ENCODE assay signal across 28 cellular contexts in genomic region chr21:42633858-42634257, GRCh38.
"Had no signal": no experiment of that assay in that cellular context is flagged by ENCODE, and none has a peak within 500 bp of the region (broad histone marks: within the 10 kb centered on the region; RNA-seq: fewer than 3 reads in every experiment).

No MANE protein-coding gene starts in this region.

- H3K27me3 ChIP-seq: upper lobe of left lung had no signal

- ATAC-seq: activated CD4-positive, CD25-positive, alpha-beta regulatory T cell treated with anti-CD3 and anti-CD28 coated beads, Interleukin-2, amount 50 U/mL, for 24 hours; left cardiac atrium; naive thymus-derived CD8-positive, alpha-beta T cell; stimulated activated effector memory CD8-positive, alpha-beta T cell treated with anti-CD3 and anti-CD28 coated beads, Interleukin-12 subunit alpha, Interleukin-12 subunit beta, amount 100 ng/mL, for 72 hours had no signal

- H3K27ac Mint-ChIP-seq: activated naive CD4-positive, alpha-beta T cell treated with anti-CD3 and anti-CD28 coated beads, Interleukin-2, amount 50 U/mL, for 24 hours; activated T-helper 1 cell treated with anti-CD3 and anti-CD28 coated beads, Interleukin-12 subunit alpha, Interleukin-12 subunit beta, Interleukin-2, Interleukin-4 antibody, amounts not matched to agents 30 ng/mL and 10 ng/mL and 1 ng/mL, durations not matched to agents 14 hours and 24 hours and 36 hours; naive thymus-derived CD8-positive, alpha-beta T cell; neural progenitor cell; stimulated activated effector memory CD8-positive, alpha-beta T cell treated with anti-CD3 and anti-CD28 coated beads, Interleukin-12 subunit alpha, Interleukin-12 subunit beta, amount 100 ng/mL, for 72 hours; stimulated activated naive CD8-positive, alpha-beta T cell treated with anti-CD3 and anti-CD28 coated beads, Interleukin-15, Interleukin-2, amounts not matched to agents 100 ng/mL and 50 ng/mL, for 24 hours had no signal

- H3K9me3 ChIP-seq: esophagus squamous epithelium, upper lobe of left lung had no signal

- H3K4me3 ChIP-seq: esophagus squamous epithelium, neural progenitor cell, skin epidermis, upper lobe of left lung had no signal

- H3K27me3 Mint-ChIP-seq: activated naive CD4-positive, alpha-beta T cell treated with anti-CD3 and anti-CD28 coated beads, Interleukin-2, amount 50 U/mL, for 24 hours; naive thymus-derived CD8-positive, alpha-beta T cell; stimulated activated naive CD8-positive, alpha-beta T cell treated with anti-CD3 and anti-CD28 coated beads, Interleukin-15, Interleukin-2, amounts not matched to agents 100 ng/mL and 50 ng/mL, for 24 hours had no signal

- FAIRE-seq: colon, endometrium, islet of Langerhans, TTC549 had no signal

- H3K9me3 Mint-ChIP-seq: activated naive CD4-positive, alpha-beta T cell treated with anti-CD3 and anti-CD28 coated beads, Interleukin-2, amount 50 U/mL, for 24 hours; activated T-helper 1 cell treated with anti-CD3 and anti-CD28 coated beads, Interleukin-12 subunit alpha, Interleukin-12 subunit beta, Interleukin-2, Interleukin-4 antibody, amounts not matched to agents 30 ng/mL and 10 ng/mL and 1 ng/mL, durations not matched to agents 14 hours and 24 hours and 36 hours; naive thymus-derived CD8-positive, alpha-beta T cell; neural progenitor cell; stimulated activated effector memory CD8-positive, alpha-beta T cell treated with anti-CD3 and anti-CD28 coated beads, Interleukin-12 subunit alpha, Interleukin-12 subunit beta, amount 100 ng/mL, for 72 hours; stimulated activated naive CD8-positive, alpha-beta T cell treated with anti-CD3 and anti-CD28 coated beads, Interleukin-15, Interleukin-2, amounts not matched to agents 100 ng/mL and 50 ng/mL, for 24 hours had no signal

- H3K36me3 ChIP-seq: esophagus squamous epithelium, neural progenitor cell, upper lobe of left lung had no signal

- H3K27ac ChIP-seq: epithelial cell of prostate, esophagus squamous epithelium, neural progenitor cell, skin epidermis, upper lobe of left lung, VCaP had no signal

- H3K36me3 Mint-ChIP-seq: activated naive CD4-positive, alpha-beta T cell treated with anti-CD3 and anti-CD28 coated beads, Interleukin-2, amount 50 U/mL, for 24 hours; naive thymus-derived CD8-positive, alpha-beta T cell; stimulated activated effector memory CD8-positive, alpha-beta T cell treated with anti-CD3 and anti-CD28 coated beads, Interleukin-12 subunit alpha, Interleukin-12 subunit beta, amount 100 ng/mL, for 72 hours had no signal

- H3K4me1 Mint-ChIP-seq: activated naive CD4-positive, alpha-beta T cell treated with anti-CD3 and anti-CD28 coated beads, Interleukin-2, amount 50 U/mL, for 24 hours; stimulated activated effector memory CD8-positive, alpha-beta T cell treated with anti-CD3 and anti-CD28 coated beads, Interleukin-12 subunit alpha, Interleukin-12 subunit beta, amount 100 ng/mL, for 72 hours had no signal

- H3K4me3 Mint-ChIP-seq: activated naive CD4-positive, alpha-beta T cell treated with anti-CD3 and anti-CD28 coated beads, Interleukin-2, amount 50 U/mL, for 24 hours; activated T-helper 1 cell treated with anti-CD3 and anti-CD28 coated beads, Interleukin-12 subunit alpha, Interleukin-12 subunit beta, Interleukin-2, Interleukin-4 antibody, amounts not matched to agents 30 ng/mL and 10 ng/mL and 1 ng/mL, durations not matched to agents 14 hours and 24 hours and 36 hours; naive thymus-derived CD8-positive, alpha-beta T cell; neural progenitor cell; stimulated activated effector memory CD8-positive, alpha-beta T cell treated with anti-CD3 and anti-CD28 coated beads, Interleukin-12 subunit alpha, Interleukin-12 subunit beta, amount 100 ng/mL, for 72 hours; stimulated activated naive CD8-positive, alpha-beta T cell treated with anti-CD3 and anti-CD28 coated beads, Interleukin-15, Interleukin-2, amounts not matched to agents 100 ng/mL and 50 ng/mL, for 24 hours had no signal

- H3K9ac ChIP-seq: neural progenitor cell had no signal

- DNase-seq: activated CD4-positive, alpha-beta T cell treated with anti-CD3 and anti-CD28 coated beads for 48 hours; activated CD4-positive, alpha-beta T cell treated with anti-CD3 and anti-CD28 coated beads, Interleukin-2, amount 50 U/mL, for 48 hours; activated CD8-positive, alpha-beta memory T cell treated with anti-CD3 and anti-CD28 coated beads, Interleukin-2, amount 50 U/mL, for 4 hours; activated T-cell treated with anti-CD3 and anti-CD28 coated beads, Interleukin-2, amount 50 U/mL, for 1 hour; anterior cingulate cortex; dermis blood vessel endothelial cell; effector CD4-positive, alpha-beta T cell; esophagus squamous epithelium; foreskin melanocyte; left cardiac atrium; naive thymus-derived CD8-positive, alpha-beta T cell; right cardiac atrium; stimulated activated CD4-positive, alpha-beta T cell treated with anti-CD3 and anti-CD28 coated beads, Interleukin-4, amount 100 ng/mL, for 24 hours; T-helper 1 cell had no signal
